25 cellular contexts compared by ENCODE assay signal in the genomic region with DNA sequence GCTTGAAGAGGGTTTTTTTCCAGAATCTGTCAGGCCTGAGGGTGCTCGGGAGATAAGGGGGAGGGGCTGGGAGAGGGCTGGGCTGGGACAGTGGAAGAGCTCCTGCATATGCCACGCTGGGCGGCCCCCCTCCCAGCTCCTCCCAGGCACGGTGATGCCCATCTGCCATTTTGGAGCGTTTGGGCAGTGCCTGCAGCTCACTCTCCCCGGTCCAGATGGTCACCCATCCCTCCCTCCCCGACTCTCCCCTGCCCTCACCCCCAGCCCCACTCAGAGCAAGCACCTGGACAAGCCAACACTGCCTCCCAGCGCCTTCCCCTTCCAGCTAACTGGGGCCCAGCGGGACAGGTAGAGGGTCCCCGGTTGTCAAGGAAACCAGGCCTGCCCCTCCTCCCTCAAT. TPM values are rescaled to one million over a fixed set of nuclear protein-coding genes. Genes with fewer than 3 reads are reported as not detected.
DNase-seq lines count a peak whose midpoint lies in the region; ATAC-seq and TF ChIP-seq lines count a peak whose summit lies in the region.
"Had no signal": no experiment of that assay in that cellular context is flagged by ENCODE, and none has a peak within 500 bp of the region (broad histone marks: within the 10 kb centered on the region; RNA-seq: fewer than 3 reads in every experiment).

No MANE protein-coding gene starts in this region.

- ATAC-seq in HG02623 (IDR thresholded peaks at IDR 0.05; ENCODE audit: unreplicated experiment) = no peak
- ATAC-seq: left lobe of liver; stimulated activated naive CD8-positive, alpha-beta T cell treated with anti-CD3 and anti-CD28 coated beads, Interleukin-15, amount 100 ng/mL, for 72 hours; T-cell had no signal

- H3K36me3 Mint-ChIP-seq in CD14-positive monocyte = no peaks in the 10 kb centered on the region
- H3K36me3 Mint-ChIP-seq: activated CD4-positive, alpha-beta memory T cell treated with anti-CD3 and anti-CD28 coated beads for 36 hours; activated naive CD8-positive, alpha-beta T cell; T-cell had no signal

- H3K4me1 ChIP-seq in vagina = peaks cover 9% of the 10 kb centered on the region

- no peak overlapping the region for H3K27ac Mint-ChIP-seq in CD14-positive monocyte
- H3K27ac Mint-ChIP-seq: activated CD4-positive, alpha-beta memory T cell treated with anti-CD3 and anti-CD28 coated beads for 36 hours; activated naive CD8-positive, alpha-beta T cell; stimulated activated naive CD8-positive, alpha-beta T cell treated with anti-CD3 and anti-CD28 coated beads, Interleukin-15, amount 100 ng/mL, for 72 hours; T-cell had no signal

- H3K9me3 ChIP-seq in vagina = no peaks in the 10 kb centered on the region
- H3K9me3 ChIP-seq: ascending aorta, BE2C had no signal

- intact Hi-C loops in CD14-positive monocyte (cut with micrococcal nuclease) (no loop called here), vagina (cut with DNase I) (no loop called here)

- TF ChIP-seq CTCF in CD14-positive monocyte (IDR thresholded peaks at IDR 0.05) = no peak
- no peak for TF ChIP-seq CTCF in vagina (IDR thresholded peaks at IDR 0.05)

- DNase-seq in CD14-positive monocyte (ENCODE audit: low spot score) (peak; percentile 33), NCI-H1694 treated with DMSO at 0.1 percent for 48 hours (lab: John Stamatoyannopoulos, UW) (peak; percentile 66), cerebellar cortex (ENCODE audit: low spot score) (peak; percentile 82), mesenteric fat pad (ENCODE audit: low spot score) (peak; percentile 67), vagina (ENCODE audit: extremely low spot score in 2 of 2) (no peak), CD1c-positive myeloid dendritic cell (ENCODE audit: extremely low spot score) (no peak), NCI-H2081 treated with DMSO at 0.1 percent for 48 hours (lab: John Stamatoyannopoulos, UW) (no peak)
- DNase-seq: activated CD4-positive, alpha-beta memory T cell treated with anti-CD3 and anti-CD28 coated beads for 36 hours; activated effector memory CD4-positive, alpha-beta T cell treated with Interleukin-2 at 50 U/mL for 16 hours; BE2C; central memory CD4-positive, alpha-beta T cell; DMS79; GF-D8; HCEC 1CT; NCI-H1092 treated with DMSO at 0.1 percent for 48 hours; NCI-H2029; NCI-H510A treated with DMSO at 0.1 percent for 48 hours; nucleus accumbens; stimulated activated naive CD8-positive, alpha-beta T cell treated with anti-CD3 and anti-CD28 coated beads, Interleukin-15, amount 100 ng/mL, for 72 hours had no signal

- H3K27me3 ChIP-seq in vagina = no peaks in the 10 kb centered on the region
- H3K27me3 ChIP-seq: ascending aorta, BE2C had no signal

- H3K4me3 ChIP-seq in vagina = no peak overlapping the region
- H3K4me3 ChIP-seq: ascending aorta had no signal

- H3K4me1 Mint-ChIP-seq in CD14-positive monocyte = peaks cover 20% of the 10 kb centered on the region

- H3K36me3 ChIP-seq in vagina = no peaks in the 10 kb centered on the region
- H3K36me3 ChIP-seq: ascending aorta, BE2C had no signal

- peaks cover 29 to 39% (median 37%) of the 10 kb centered on the region in 3 donors for H3K27me3 Mint-ChIP-seq in CD14-positive monocyte (ENCODE audit: low read depth in 3 of 3)

- TF ChIP-seq POLR2A in vagina (IDR thresholded peaks at IDR 0.05) = no peak

- H3K9me3 Mint-ChIP-seq in CD14-positive monocyte = peaks cover 0 to 8% (median 1%) of the 10 kb centered on the region in 7 donors
- H3K9me3 Mint-ChIP-seq: activated CD4-positive, alpha-beta memory T cell treated with anti-CD3 and anti-CD28 coated beads for 36 hours; stimulated activated naive CD8-positive, alpha-beta T cell treated with anti-CD3 and anti-CD28 coated beads, Interleukin-15, amount 100 ng/mL, for 72 hours; T-cell had no signal

- H3K27ac ChIP-seq in vagina = no peak overlapping the region
- H3K27ac ChIP-seq: ascending aorta had no signal

- H3K4me3 Mint-ChIP-seq in CD14-positive monocyte = no peak overlapping the region
- H3K4me3 Mint-ChIP-seq: activated CD4-positive, alpha-beta memory T cell treated with anti-CD3 and anti-CD28 coated beads for 36 hours had no signal

RNA-seq across cellular contexts. Expression of gene CORO2B, which starts 17.6 kb away (rescaled TPM):
- polyA plus RNA-seq in CD14-positive monocyte = not detected
- total RNA-seq in mesenteric fat pad (4.9 TPM), vagina (4.7 TPM)
- total RNA-seq: HT-29 had no signal

Comparison
In these comparisons a context has a peak if more than half of its experiments do, and no peak if none do; other contexts are left out.
1. DNase-seq: peak in CD14-positive monocyte (single experiment), NCI-H1694 treated with DMSO at 0.1 percent for 48 hours (single experiment), cerebellar cortex (single experiment) and mesenteric fat pad (single experiment); none in vagina (0 of 2), CD1c-positive myeloid dendritic cell (single experiment) and NCI-H2081 treated with DMSO at 0.1 percent for 48 hours (single experiment).